Comparison of ENCODE assay signal across 9 cellular contexts in genomic region chr4:56531149-56531770, GRCh38. TPM values are rescaled to one million over a fixed set of nuclear protein-coding genes. Genes with fewer than 3 reads are reported as not detected.
DNase-seq lines count a peak whose midpoint lies in the region; ATAC-seq and TF ChIP-seq lines count a peak whose summit lies in the region.
"Had no signal": no experiment of that assay in that cellular context is flagged by ENCODE, and none has a peak within 500 bp of the region (broad histone marks: within the 10 kb centered on the region; RNA-seq: fewer than 3 reads in every experiment).

No MANE protein-coding gene starts in this region.

- no peaks in the 10 kb centered on the region for H3K36me3 ChIP-seq in heart left ventricle
- H3K36me3 ChIP-seq in mesodermal cell (ENCODE audit: control insufficient read depth, insufficient read depth, low read length) = no peaks in the 10 kb centered on the region
- no peaks in the 10 kb centered on the region for H3K36me3 ChIP-seq in vagina

- TF ChIP-seq POLR2A in heart left ventricle (IDR thresholded peaks at IDR 0.05) (no peak), vagina (IDR thresholded peaks at IDR 0.05) (no peak)

- peak overlapping the region in 1 of 12 donors; percentile 67 for H3K27ac ChIP-seq in heart left ventricle
- no peak overlapping the region for H3K27ac ChIP-seq in mesodermal cell (ENCODE audit: low read depth, low read length, severe bottlenecking)
- H3K27ac ChIP-seq in vagina = no peak overlapping the region

- DNase-seq in heart left ventricle (no peak), left ventricle myocardium superior (no peak), choroid plexus epithelial cell (ENCODE audit: low read depth) (no peak), vagina (ENCODE audit: extremely low spot score in 2 of 2) (no peak), SW 1271 (lab: John Stamatoyannopoulos, UW) (no peak), amniotic stem cell (lab: John Stamatoyannopoulos, UW) (no peak)
- no peak for DNase-seq in activated CD8-positive, alpha-beta memory T cell treated with anti-CD3 and anti-CD28 coated beads, Interleukin-2, amount 10 ng/mL, durations not matched to agents 7 days and 5 days

- TF ChIP-seq CTCF in heart left ventricle (IDR thresholded peaks at IDR 0.05) (no peak), choroid plexus epithelial cell (conservative IDR thresholded peaks at IDR 0.05; ENCODE audit: low read depth, low read length) (no peak), vagina (IDR thresholded peaks at IDR 0.05) (no peak)

- peak overlapping the region in 11 of 12 donors; percentile 28 to 70 (median 60) for H3K4me3 ChIP-seq in heart left ventricle
- peak overlapping the region; percentile 66 for H3K4me3 ChIP-seq in choroid plexus epithelial cell (ENCODE audit: low read depth, low read length)
- H3K4me3 ChIP-seq in mesodermal cell (ENCODE audit: extremely low read depth, insufficient read depth, low read length, poor library complexity, severe bottlenecking) = peak overlapping the region; percentile 47
- H3K4me3 ChIP-seq in vagina = peak overlapping the region; percentile 53 to 55

- ATAC-seq in heart left ventricle = no peak
- ATAC-seq in left ventricle myocardium superior = no peak
- ATAC-seq in activated CD8-positive, alpha-beta memory T cell treated with anti-CD3 and anti-CD28 coated beads, Interleukin-2, amount 10 ng/mL, durations not matched to agents 7 days and 5 days = no peak

- 24 to 39% (median 30%) methylated on average over 11 of the region's 11 CpGs for WGBS in heart left ventricle, 4 donors
- 60 to 75% methylated on average over 4 to 8 of the region's 11 CpGs for WGBS in mesodermal cell (ENCODE audit: insufficient coverage in 2 of 2), 2 experiments

- CTCF ChIA-PET in activated CD8-positive, alpha-beta memory T cell treated with anti-CD3 and anti-CD28 coated beads, Interleukin-2, amount 10 ng/mL, durations not matched to agents 7 days and 5 days (lab: Charles Lee) = interaction anchor here (0.9 to 1.5 kb wide), 4 partner anchors 12 to 583 kb away, joined by 3 to 5 read pairs (median 4); partner anchors contain the start of gene CEP135

- H3K9me3 Mint-ChIP-seq in activated CD8-positive, alpha-beta memory T cell treated with anti-CD3 and anti-CD28 coated beads, Interleukin-2, amount 10 ng/mL, durations not matched to agents 7 days and 5 days (ENCODE audit: low read depth) = no peaks in the 10 kb centered on the region

- H3K4me3 Mint-ChIP-seq in activated CD8-positive, alpha-beta memory T cell treated with anti-CD3 and anti-CD28 coated beads, Interleukin-2, amount 10 ng/mL, durations not matched to agents 7 days and 5 days = no peak overlapping the region
- H3K4me3 Mint-ChIP-seq: mesothelial cell of epicardium had no signal

- H3K36me3 Mint-ChIP-seq in activated CD8-positive, alpha-beta memory T cell treated with anti-CD3 and anti-CD28 coated beads, Interleukin-2, amount 10 ng/mL, durations not matched to agents 7 days and 5 days = no peaks in the 10 kb centered on the region
- H3K36me3 Mint-ChIP-seq: mesothelial cell of epicardium had no signal

- H3K4me1 Mint-ChIP-seq in activated CD8-positive, alpha-beta memory T cell treated with anti-CD3 and anti-CD28 coated beads, Interleukin-2, amount 10 ng/mL, durations not matched to agents 7 days and 5 days = peaks cover 2% of the 10 kb centered on the region

- H3K4me1 ChIP-seq in heart left ventricle (peaks cover 0 to 14% (median 8%) of the 10 kb centered on the region in 12 donors), mesodermal cell (ENCODE audit: control insufficient read depth, insufficient read depth, low read length, poor library complexity, severe bottlenecking) (no peaks in the 10 kb centered on the region), vagina (peaks cover 9% of the 10 kb centered on the region)

- intact Hi-C loops in heart left ventricle (cut with DNase I) (no loop called here), left ventricle myocardium superior (cut with micrococcal nuclease) (no loop called here), vagina (cut with DNase I) (no loop called here)

- H3K27me3 ChIP-seq in heart left ventricle = peaks cover 0 to 15% (median 0%) of the 10 kb centered on the region in 9 donors
- no peaks in the 10 kb centered on the region for H3K27me3 ChIP-seq in vagina

- H3K9me3 ChIP-seq in heart left ventricle (no peaks in the 10 kb centered on the region), mesodermal cell (ENCODE audit: control insufficient read depth, low read length) (no peaks in the 10 kb centered on the region), vagina (no peaks in the 10 kb centered on the region)

- H3K27me3 Mint-ChIP-seq in activated CD8-positive, alpha-beta memory T cell treated with anti-CD3 and anti-CD28 coated beads, Interleukin-2, amount 10 ng/mL, durations not matched to agents 7 days and 5 days = peaks cover 18% of the 10 kb centered on the region

- H3K27ac Mint-ChIP-seq in activated CD8-positive, alpha-beta memory T cell treated with anti-CD3 and anti-CD28 coated beads, Interleukin-2, amount 10 ng/mL, durations not matched to agents 7 days and 5 days = no peak overlapping the region
- H3K27ac Mint-ChIP-seq: mesothelial cell of epicardium had no signal

RNA-seq across cellular contexts. Expression of gene ARL9, which starts 25.7 kb away (rescaled TPM):
- total RNA-seq in heart left ventricle = under 1 TPM in 1 of 9 donors, not detected in 8; 0.21 TPM
- under 1 TPM in 1 of 2 donors, not detected in 1; 0.03 TPM for polyA plus RNA-seq in heart left ventricle
- total RNA-seq in left ventricle myocardium superior = not detected
- 0.63 TPM for polyA plus RNA-seq in mesodermal cell (2013, experiment 1 of 2)
- polyA plus RNA-seq in mesodermal cell (2013, experiment 2 of 2) = 0.35 TPM
- total RNA-seq in vagina = not detected
- total RNA-seq in activated CD8-positive, alpha-beta memory T cell treated with anti-CD3 and anti-CD28 coated beads, Interleukin-2, amount 10 ng/mL, durations not matched to agents 7 days and 5 days = under 1 TPM in 1 of 2 experiments, not detected in 1; 0.55 TPM
